Comparison of ENCODE assay signal across 1 cellular context in the genomic region with DNA sequence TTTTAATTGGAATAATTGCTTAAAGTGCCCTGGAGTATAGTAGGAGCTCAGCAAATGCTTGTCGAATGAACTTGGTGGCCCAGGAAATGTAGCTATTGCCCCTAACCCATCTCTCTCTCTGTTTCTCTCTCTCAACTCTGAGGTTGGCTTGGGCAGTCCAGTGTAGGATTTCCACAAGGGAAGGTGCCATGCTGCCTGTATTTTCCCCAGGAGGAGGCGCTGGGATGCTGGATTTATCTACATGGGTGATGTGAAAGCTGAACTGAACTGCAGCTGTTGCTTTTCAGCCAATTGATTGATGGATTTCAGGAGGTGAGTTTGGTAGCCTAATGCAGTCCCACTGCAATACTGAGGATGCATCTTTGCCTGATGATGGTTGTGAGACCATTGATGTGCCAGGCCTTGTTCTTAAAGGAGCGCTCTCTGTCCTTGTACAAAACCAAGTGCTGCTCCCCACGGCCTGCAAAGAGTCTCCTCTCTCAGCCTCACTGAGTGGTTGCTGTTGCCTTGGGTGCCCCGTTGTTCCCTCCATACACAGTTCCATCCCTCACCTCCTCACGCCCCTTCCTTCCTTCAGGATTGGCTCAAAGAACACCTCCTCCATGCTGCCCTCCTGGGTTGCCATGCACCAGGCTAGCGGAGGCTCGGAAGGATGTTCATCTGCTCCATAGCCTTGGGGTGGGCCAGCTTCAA.
TF ChIP-seq lines count a peak whose summit lies in the region.

No MANE protein-coding gene starts in this region.

TF ChIP-seq in HepG2, 621 proteins besides CTCF, POLR2A, EP300 and RAD21 (continued from another document):
- TF ChIP-seq, protein P1, sequence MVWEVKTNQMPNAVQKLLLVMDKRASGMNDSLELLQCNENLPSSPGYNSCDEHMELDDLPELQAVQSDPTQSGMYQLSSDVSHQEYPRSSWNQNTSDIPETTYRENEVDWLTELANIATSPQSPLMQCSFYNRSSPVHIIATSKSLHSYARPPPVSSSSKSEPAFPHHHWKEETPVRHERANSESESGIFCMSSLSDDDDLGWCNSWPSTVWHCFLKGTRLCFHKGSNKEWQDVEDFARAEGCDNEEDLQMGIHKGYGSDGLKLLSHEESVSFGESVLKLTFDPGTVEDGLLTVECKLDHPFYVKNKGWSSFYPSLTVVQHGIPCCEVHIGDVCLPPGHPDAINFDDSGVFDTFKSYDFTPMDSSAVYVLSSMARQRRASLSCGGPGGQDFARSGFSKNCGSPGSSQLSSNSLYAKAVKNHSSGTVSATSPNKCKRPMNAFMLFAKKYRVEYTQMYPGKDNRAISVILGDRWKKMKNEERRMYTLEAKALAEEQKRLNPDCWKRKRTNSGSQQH (CRISPR knock-in tag; IDR thresholded peaks at IDR 0.05; ENCODE audit: low read depth): no peak
TF ChIP-seq in HepG2: peak in this region for 1.
